In the genomic region with DNA sequence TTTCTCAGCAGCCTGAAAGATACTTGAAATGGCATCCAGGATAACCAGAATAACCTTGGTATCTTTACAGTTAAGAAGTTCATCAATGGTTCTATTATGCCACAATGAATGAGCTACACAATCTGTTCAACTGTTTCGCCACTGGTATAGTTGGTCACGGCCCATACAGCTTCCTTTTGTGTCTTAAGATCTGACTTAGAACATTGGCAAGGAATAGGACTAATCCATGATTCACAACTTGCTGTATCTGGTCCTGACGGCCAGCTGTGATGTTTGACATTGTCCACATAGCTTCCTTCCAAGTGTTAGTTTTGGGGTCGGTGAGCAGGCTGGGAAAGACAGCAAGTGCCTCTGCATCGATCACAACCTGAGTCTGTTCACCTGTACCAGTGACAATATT, we compare ENCODE assay signal across 15 cellular contexts.
A peak's percentile ranks its signal among the peaks of the same experiment; 100 is the strongest.
DNase-seq lines count a peak whose midpoint lies in the region; TF ChIP-seq lines count a peak whose summit lies in the region.
"Had no signal": no experiment of that assay in that cellular context is flagged by ENCODE, and none has a peak within 500 bp of the region (broad histone marks: within the 10 kb centered on the region; RNA-seq: fewer than 3 reads in every experiment).

No MANE protein-coding gene starts in this region.

- H3K23ac ChIP-seq in trophoblast cell (ENCODE audit: low read length) = no peak overlapping the region

- H3K4ac ChIP-seq in trophoblast cell (ENCODE audit: low read depth, low read length) = no peak overlapping the region

- H3K4me3 ChIP-seq in fibroblast of mammary gland (ENCODE audit: control insufficient read depth, low read depth, low read length) (no peak overlapping the region), trophoblast cell (ENCODE audit: low read depth, low read length) (no peak overlapping the region), esophagus squamous epithelium (no peak overlapping the region)
- H3K4me3 ChIP-seq: A549, HAP-1 had no signal

- H3K4me2 ChIP-seq in trophoblast cell (ENCODE audit: low read length) = no peak overlapping the region
- H3K4me2 ChIP-seq: A549 had no signal

- H4K91ac ChIP-seq in trophoblast cell (ENCODE audit: low read depth, low read length) = no peak overlapping the region

- no peak overlapping the region for H4K8ac ChIP-seq in trophoblast cell (ENCODE audit: low read depth, low read length)

- no peak overlapping the region for H3K18ac ChIP-seq in trophoblast cell (ENCODE audit: low read length)

- H2BK5ac ChIP-seq in trophoblast cell (ENCODE audit: low read depth, low read length, poor library complexity) = no peak overlapping the region

- no peak overlapping the region for H3K9ac ChIP-seq in trophoblast cell (ENCODE audit: low read length)

- H3K4me1 ChIP-seq in trophoblast cell (ENCODE audit: control insufficient read depth in 1 of 2, insufficient read depth in 2 of 2, low read length in 2 of 2) (peaks cover 3 to 5% of the 10 kb centered on the region in 2 experiments), esophagus squamous epithelium (no peaks in the 10 kb centered on the region)
- H3K4me1 ChIP-seq: A549, HAP-1 had no signal

- H3K4me1 Mint-ChIP-seq in type B pancreatic cell (ENCODE audit: unreplicated experiment) = peaks cover 5% of the 10 kb centered on the region
- H3K4me1 Mint-ChIP-seq: CD14-positive monocyte had no signal

- H3K79me1 ChIP-seq in trophoblast cell (ENCODE audit: low read length) = peaks cover 5% of the 10 kb centered on the region

- H3K27me3 ChIP-seq in trophoblast cell (ENCODE audit: insufficient read depth, low read length) (no peaks in the 10 kb centered on the region), esophagus squamous epithelium (no peaks in the 10 kb centered on the region)

- H3K9me3 Mint-ChIP-seq in type B pancreatic cell = peaks cover 4% of the 10 kb centered on the region
- H3K9me3 Mint-ChIP-seq: CD4-positive, alpha-beta memory T cell had no signal

- H3K27ac ChIP-seq in trophoblast cell (ENCODE audit: low read depth, low read length) (no peak overlapping the region), esophagus squamous epithelium (no peak overlapping the region)
- H3K27ac ChIP-seq: A549 had no signal

- intact Hi-C loops in esophagus squamous epithelium (cut with DNase I) = no loop called here

- H3K27ac Mint-ChIP-seq in type B pancreatic cell = no peak overlapping the region
- H3K27ac Mint-ChIP-seq: CD14-positive monocyte; CD4-positive, alpha-beta memory T cell; IgD-negative memory B cell had no signal

- H3K14ac ChIP-seq in trophoblast cell (ENCODE audit: low read length) = no peak overlapping the region

- H2AK5ac ChIP-seq in trophoblast cell (ENCODE audit: low read length) = peak overlapping the region; percentile 59

- H2BK120ac ChIP-seq in trophoblast cell (ENCODE audit: insufficient read depth, low read length, poor library complexity) = no peak overlapping the region

- H3K4me3 Mint-ChIP-seq in type B pancreatic cell = no peak overlapping the region
- H3K4me3 Mint-ChIP-seq: CD14-positive monocyte; CD4-positive, alpha-beta memory T cell; IgD-negative memory B cell had no signal

- TF ChIP-seq POLR2A in esophagus squamous epithelium (IDR thresholded peaks at IDR 0.05) = no peak

- H3K27me3 Mint-ChIP-seq in type B pancreatic cell = no peaks in the 10 kb centered on the region

- H3K9me3 ChIP-seq in trophoblast cell (ENCODE audit: insufficient read depth, low read depth, low read length) (no peaks in the 10 kb centered on the region), esophagus squamous epithelium (no peaks in the 10 kb centered on the region)
- H3K9me3 ChIP-seq: A549, HAP-1 had no signal

- H2AFZ ChIP-seq in trophoblast cell (ENCODE audit: insufficient read depth, low read length, poor library complexity) = no peak overlapping the region

- no peak overlapping the region for H4K12ac ChIP-seq in trophoblast cell (ENCODE audit: low read depth, low read length)

- DNase-seq in RPMI7951 (ENCODE audit: low read depth) = peak; percentile 42
- DNase-seq in fibroblast of mammary gland (ENCODE audit: low read depth) = peak; percentile 10
- DNase-seq in trophoblast cell = no peak
- no peak for DNase-seq in NCI-H2081 (lab: John Stamatoyannopoulos, UW)
- DNase-seq in esophagus squamous epithelium (lab: John Stamatoyannopoulos, UW) = no peak
- DNase-seq in type B pancreatic cell (ENCODE audit: extremely low spot score, unreplicated experiment) = no peak
- DNase-seq: AML-193; Calu3; CD4-positive, alpha-beta memory T cell; DMS79 treated with DMSO at 0.1 percent for 48 hours; GF-D8 had no signal

- H2BK12ac ChIP-seq in trophoblast cell (ENCODE audit: low read length) = peak overlapping the region; percentile 26

- H3K79me2 ChIP-seq in trophoblast cell (ENCODE audit: control insufficient read depth, insufficient read depth, low read length, poor library complexity) = no peaks in the 10 kb centered on the region

- no peaks in the 10 kb centered on the region for H3K36me3 Mint-ChIP-seq in type B pancreatic cell
- H3K36me3 Mint-ChIP-seq: CD14-positive monocyte; CD4-positive, alpha-beta memory T cell; IgD-negative memory B cell had no signal

- WGBS in trophoblast cell (ENCODE audit: extremely low coverage, insufficient coverage, insufficient read length) = no CpG with 5 or more reads among the region's 5 CpGs
- WGBS in esophagus squamous epithelium, 2 donors = 58 to 73% methylated on average over 5 of the region's 5 CpGs

- H3K36me3 ChIP-seq in trophoblast cell (ENCODE audit: control insufficient read depth in 1 of 2, insufficient read depth in 2 of 2, low read length in 2 of 2) = no peaks in the 10 kb centered on the region
- no peaks in the 10 kb centered on the region for H3K36me3 ChIP-seq in esophagus squamous epithelium
- H3K36me3 ChIP-seq: HAP-1 had no signal

- TF ChIP-seq CTCF in fibroblast of mammary gland (conservative IDR thresholded peaks at IDR 0.05; ENCODE audit: control insufficient read depth, insufficient read depth, low read depth, low read length) (no peak), esophagus squamous epithelium (IDR thresholded peaks at IDR 0.05) (no peak), type B pancreatic cell (conservative IDR thresholded peaks at IDR 0.05) (no peak)

Comparison
In these comparisons a context has a peak if more than half of its experiments do, and no peak if none do; other contexts are left out.
1. DNase-seq: peak in RPMI7951 (single experiment) and fibroblast of mammary gland (single experiment); none in trophoblast cell (0 of 2), NCI-H2081 (0 of 2), esophagus squamous epithelium (single experiment) and type B pancreatic cell (single experiment).